Comparison of ENCODE assay signal across 2 cellular contexts in the genomic region with DNA sequence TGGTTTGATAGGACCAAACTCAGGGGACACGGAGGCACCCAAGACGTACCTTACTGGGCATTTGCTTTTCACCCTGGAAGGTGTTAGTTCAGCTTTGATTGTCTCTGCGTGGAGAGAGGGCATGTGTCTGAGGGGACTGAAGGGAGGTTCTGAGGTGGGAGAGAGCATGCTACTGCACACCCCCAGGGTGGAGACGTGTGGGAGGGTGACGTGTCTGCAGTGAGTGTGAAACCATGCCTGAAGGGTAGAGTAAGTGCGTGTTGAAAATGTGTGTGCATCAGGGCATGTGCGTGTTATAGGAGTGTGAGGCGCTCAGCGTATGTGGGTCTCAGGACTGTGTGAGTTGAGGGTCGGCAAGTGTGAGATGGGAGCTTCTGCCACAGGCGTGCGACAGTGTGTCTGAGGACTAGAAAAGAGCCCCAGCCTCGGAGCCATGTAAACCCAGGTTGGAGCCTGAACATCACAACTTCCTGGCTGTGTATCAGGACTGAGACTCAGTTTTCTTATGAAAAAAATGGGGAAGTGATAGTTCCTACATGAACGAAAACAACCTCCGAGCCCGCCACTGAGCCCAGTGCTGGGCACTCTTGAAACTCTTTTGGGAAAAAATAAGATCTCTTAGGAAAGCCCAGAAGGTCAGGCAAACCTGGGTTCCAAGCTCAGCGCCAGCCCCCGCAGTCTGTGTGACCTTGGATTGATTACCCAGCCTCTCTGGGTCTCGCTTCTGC.
A peak's percentile ranks its signal among the peaks of the same experiment; 100 is the strongest.
TF ChIP-seq lines count a peak whose summit lies in the region.

No MANE protein-coding gene starts in this region.

TF ChIP-seq in GM12878, 131 proteins besides CTCF, POLR2A, EP300 and RAD21:
- TF ChIP-seq SPI1 (IDR thresholded peaks at IDR 0.05; ENCODE audit: borderline replicate concordance, insufficient read depth, low read depth, low read length) (peak; percentile 86), HDGF (IDR thresholded peaks at IDR 0.05) (peak; percentile 36; the same call in 1 of the 2 replicates), PML (IDR thresholded peaks at IDR 0.05; ENCODE audit: low read length) (no peak)
- TF ChIP-seq, protein P1, sequence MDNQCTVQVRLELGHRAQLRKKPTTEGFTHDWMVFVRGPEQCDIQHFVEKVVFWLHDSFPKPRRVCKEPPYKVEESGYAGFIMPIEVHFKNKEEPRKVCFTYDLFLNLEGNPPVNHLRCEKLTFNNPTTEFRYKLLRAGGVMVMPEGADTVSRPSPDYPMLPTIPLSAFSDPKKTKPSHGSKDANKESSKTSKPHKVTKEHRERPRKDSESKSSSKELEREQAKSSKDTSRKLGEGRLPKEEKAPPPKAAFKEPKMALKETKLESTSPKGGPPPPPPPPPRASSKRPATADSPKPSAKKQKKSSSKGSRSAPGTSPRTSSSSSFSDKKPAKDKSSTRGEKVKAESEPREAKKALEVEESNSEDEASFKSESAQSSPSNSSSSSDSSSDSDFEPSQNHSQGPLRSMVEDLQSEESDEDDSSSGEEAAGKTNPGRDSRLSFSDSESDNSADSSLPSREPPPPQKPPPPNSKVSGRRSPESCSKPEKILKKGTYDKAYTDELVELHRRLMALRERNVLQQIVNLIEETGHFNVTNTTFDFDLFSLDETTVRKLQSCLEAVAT (IDR thresholded peaks at IDR 0.05), result no peak

TF ChIP-seq in SK-N-SH, 30 proteins besides CTCF, POLR2A, EP300 and RAD21:
- no peak for TF ChIP-seq TCF12 (IDR thresholded peaks at IDR 0.05)
- TF ChIP-seq FOSL2 (IDR thresholded peaks at IDR 0.05; ENCODE audit: borderline replicate concordance, low read depth), result no peak
